Comparison of ENCODE assay signal across 8 cellular contexts in the genomic region with DNA sequence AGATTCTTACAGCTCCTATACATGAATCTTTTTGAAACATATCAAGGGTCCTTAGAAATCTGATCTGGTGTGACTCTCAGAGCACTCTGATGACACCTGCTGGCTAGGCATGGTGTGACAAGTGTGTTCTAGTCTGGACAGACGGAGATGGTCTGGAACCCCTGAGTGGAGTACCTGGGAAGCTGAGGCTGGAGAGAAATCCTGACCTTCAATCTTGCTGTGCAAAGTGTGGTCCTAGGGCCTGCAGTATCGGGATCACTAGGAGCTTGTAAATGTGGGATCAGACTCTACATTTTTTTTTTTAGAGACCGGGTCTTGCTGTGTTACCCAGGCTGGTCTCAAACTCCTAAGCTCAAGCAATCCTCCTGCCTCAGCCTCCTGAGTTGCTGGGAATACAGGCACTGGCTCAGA.
DNase-seq lines count a peak whose midpoint lies in the region; ATAC-seq and TF ChIP-seq lines count a peak whose summit lies in the region.

No MANE protein-coding gene starts in this region.

- no peak overlapping the region for H3K4me3 ChIP-seq in ascending aorta

- no peaks in the 10 kb centered on the region for H3K9me3 ChIP-seq in ascending aorta

- no peaks in the 10 kb centered on the region for H3K4me1 ChIP-seq in ascending aorta

- peak; percentile 40 to 65 (median 59) for TF ChIP-seq CTCF in ascending aorta (IDR thresholded peaks at IDR 0.05)

- intact Hi-C loops in ascending aorta (cut with DNase I), result loop anchor here (2.0 kb wide), 1 partner anchor 382 kb away; no protein-coding TSS in a partner anchor

- ATAC-seq in GM21723 (IDR thresholded peaks at IDR 0.05; ENCODE audit: unreplicated experiment), result peak; percentile 67
- ATAC-seq in HG03460 (IDR thresholded peaks at IDR 0.05; ENCODE audit: unreplicated experiment), result no peak

- peak; percentile 73 for DNase-seq in D341Med (ENCODE audit: low spot score)
- peak; percentile 53 for DNase-seq in NCI-H146 (lab: John Stamatoyannopoulos, UW)
- peak; percentile 29 for DNase-seq in T-helper 22 cell (ENCODE audit: low read depth)
- DNase-seq in ascending aorta (ENCODE audit: low spot score in 2 of 2), result peak in 1 of 2 donors; percentile 75
- DNase-seq in hypothalamus (lab: John Stamatoyannopoulos, UW), result peak in 39 of 51 donors; percentile 5 to 77 (median 46)
- DNase-seq in stimulated activated CD4-positive, alpha-beta T cell treated with anti-CD3 and anti-CD28 coated beads, Interleukin-12 subunit alpha, Interleukin-12 subunit beta, amount 100 ng/mL, for 4 hours, result peak; percentile 80

- no peak overlapping the region for H3K27ac ChIP-seq in ascending aorta

- no peaks in the 10 kb centered on the region for H3K36me3 ChIP-seq in ascending aorta

- H3K27me3 ChIP-seq in ascending aorta, result no peaks in the 10 kb centered on the region
